In the genomic region with DNA sequence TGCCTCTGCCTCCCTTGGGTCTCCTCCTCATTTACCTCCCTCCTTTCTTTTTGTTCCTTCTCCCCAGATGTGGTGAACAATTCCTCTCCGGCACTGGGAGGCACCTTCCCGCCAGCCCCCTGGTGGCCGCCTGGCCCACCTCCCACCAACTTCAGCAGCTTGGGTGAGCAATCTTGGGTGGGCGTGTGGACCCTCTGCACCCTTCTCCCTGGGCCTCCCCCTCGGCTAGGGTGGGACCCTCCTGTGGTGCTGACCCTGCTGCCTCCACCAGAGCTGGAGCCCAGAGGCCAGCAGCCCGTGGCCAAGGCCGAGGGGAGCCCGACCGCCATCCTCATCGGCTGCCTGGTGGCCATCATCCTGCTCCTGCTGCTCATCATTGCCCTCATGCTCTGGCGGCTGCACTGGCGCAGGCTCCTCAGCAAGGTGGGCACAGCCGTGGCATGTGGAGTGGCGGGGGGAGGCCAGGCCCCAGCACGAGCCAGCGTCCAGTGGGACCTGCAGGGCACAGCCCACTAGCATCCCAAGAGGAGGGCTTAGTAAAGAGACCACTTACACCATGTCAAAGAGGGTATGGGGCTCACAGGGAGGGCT, we compare ENCODE assay signal across 1 cellular context.
TF ChIP-seq lines count a peak whose summit lies in the region.

No MANE protein-coding gene starts in this region.

TF ChIP-seq in HepG2, 621 proteins besides CTCF, POLR2A, EP300 and RAD21:
- TF ChIP-seq FOXC1 (CRISPR knock-in tag; IDR thresholded peaks at IDR 0.05; ENCODE audit: borderline replicate concordance) (no peak), FOXJ3 (CRISPR knock-in tag; IDR thresholded peaks at IDR 0.05; ENCODE audit: borderline replicate concordance) (no peak), ZKSCAN1 (IDR thresholded peaks at IDR 0.05; ENCODE audit: low read length) (no peak), ZEB1 (IDR thresholded peaks at IDR 0.05; ENCODE audit: insufficient replicate concordance, low read depth) (no peak), CBFB (CRISPR knock-in tag; IDR thresholded peaks at IDR 0.05) (no peak), THYN1 (CRISPR knock-in tag; IDR thresholded peaks at IDR 0.05; ENCODE audit: borderline replicate concordance, low read depth) (no peak), MIXL1 (CRISPR knock-in tag; IDR thresholded peaks at IDR 0.05) (no peak), DNMT1 (CRISPR knock-in tag; IDR thresholded peaks at IDR 0.05) (0 out of 2 replicates have a peak, but pooled peaks have one; percentile 8), ZKSCAN8 (CRISPR knock-in tag; IDR thresholded peaks at IDR 0.05; ENCODE audit: borderline replicate concordance) (no peak), ZNF101 (CRISPR knock-in tag; IDR thresholded peaks at IDR 0.05; ENCODE audit: borderline replicate concordance, low read depth) (no peak), ZFP1 (CRISPR knock-in tag; IDR thresholded peaks at IDR 0.05) (no peak), RXRA (CRISPR knock-in tag; IDR thresholded peaks at IDR 0.05) (no peak), PRMT3 (CRISPR knock-in tag; IDR thresholded peaks at IDR 0.05; ENCODE audit: borderline replicate concordance, low read depth) (no peak), DPF2 (CRISPR knock-in tag; IDR thresholded peaks at IDR 0.05; ENCODE audit: borderline replicate concordance, low read depth) (no peak), PCBP1 (IDR thresholded peaks at IDR 0.05; ENCODE audit: borderline replicate concordance, low read depth, low read length) (no peak), ZSCAN30 (CRISPR knock-in tag; IDR thresholded peaks at IDR 0.05) (no peak), ZNF674 (CRISPR knock-in tag; IDR thresholded peaks at IDR 0.05; ENCODE audit: low read depth) (no peak)
- TF ChIP-seq, protein P1, sequence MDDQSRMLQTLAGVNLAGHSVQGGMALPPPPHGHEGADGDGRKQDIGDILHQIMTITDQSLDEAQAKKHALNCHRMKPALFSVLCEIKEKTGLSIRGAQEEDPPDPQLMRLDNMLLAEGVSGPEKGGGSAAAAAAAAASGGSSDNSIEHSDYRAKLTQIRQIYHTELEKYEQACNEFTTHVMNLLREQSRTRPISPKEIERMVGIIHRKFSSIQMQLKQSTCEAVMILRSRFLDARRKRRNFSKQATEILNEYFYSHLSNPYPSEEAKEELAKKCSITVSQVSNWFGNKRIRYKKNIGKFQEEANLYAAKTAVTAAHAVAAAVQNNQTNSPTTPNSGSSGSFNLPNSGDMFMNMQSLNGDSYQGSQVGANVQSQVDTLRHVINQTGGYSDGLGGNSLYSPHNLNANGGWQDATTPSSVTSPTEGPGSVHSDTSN (CRISPR knock-in tag; IDR thresholded peaks at IDR 0.05; ENCODE audit: borderline replicate concordance): no peak
- TF ChIP-seq, protein P2, sequence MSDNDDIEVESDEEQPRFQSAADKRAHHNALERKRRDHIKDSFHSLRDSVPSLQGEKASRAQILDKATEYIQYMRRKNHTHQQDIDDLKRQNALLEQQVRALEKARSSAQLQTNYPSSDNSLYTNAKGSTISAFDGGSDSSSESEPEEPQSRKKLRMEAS (IDR thresholded peaks at IDR 0.05): no peak
- TF ChIP-seq, protein P3, sequence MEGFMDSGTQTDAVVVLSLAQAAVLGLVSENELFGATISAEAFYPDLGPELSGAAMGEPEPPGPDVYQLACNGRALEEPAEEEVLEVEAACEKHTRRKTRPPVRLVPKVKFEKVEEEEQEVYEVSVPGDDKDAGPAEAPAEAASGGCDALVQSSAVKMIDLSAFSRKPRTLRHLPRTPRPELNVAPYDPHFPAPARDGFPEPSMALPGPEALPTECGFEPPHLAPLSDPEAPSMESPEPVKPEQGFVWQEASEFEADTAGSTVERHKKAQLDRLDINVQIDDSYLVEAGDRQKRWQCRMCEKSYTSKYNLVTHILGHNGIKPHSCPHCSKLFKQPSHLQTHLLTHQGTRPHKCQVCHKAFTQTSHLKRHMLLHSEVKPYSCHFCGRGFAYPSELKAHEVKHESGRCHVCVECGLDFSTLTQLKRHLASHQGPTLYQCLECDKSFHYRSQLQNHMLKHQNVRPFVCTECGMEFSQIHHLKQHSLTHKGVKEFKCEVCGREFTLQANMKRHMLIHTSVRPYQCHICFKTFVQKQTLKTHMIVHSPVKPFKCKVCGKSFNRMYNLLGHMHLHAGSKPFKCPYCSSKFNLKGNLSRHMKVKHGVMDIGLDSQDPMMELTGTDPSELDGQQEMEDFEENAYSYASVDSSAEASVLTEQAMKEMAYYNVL (CRISPR knock-in tag; IDR thresholded peaks at IDR 0.05; ENCODE audit: borderline replicate concordance): no peak
- TF ChIP-seq, protein P4, sequence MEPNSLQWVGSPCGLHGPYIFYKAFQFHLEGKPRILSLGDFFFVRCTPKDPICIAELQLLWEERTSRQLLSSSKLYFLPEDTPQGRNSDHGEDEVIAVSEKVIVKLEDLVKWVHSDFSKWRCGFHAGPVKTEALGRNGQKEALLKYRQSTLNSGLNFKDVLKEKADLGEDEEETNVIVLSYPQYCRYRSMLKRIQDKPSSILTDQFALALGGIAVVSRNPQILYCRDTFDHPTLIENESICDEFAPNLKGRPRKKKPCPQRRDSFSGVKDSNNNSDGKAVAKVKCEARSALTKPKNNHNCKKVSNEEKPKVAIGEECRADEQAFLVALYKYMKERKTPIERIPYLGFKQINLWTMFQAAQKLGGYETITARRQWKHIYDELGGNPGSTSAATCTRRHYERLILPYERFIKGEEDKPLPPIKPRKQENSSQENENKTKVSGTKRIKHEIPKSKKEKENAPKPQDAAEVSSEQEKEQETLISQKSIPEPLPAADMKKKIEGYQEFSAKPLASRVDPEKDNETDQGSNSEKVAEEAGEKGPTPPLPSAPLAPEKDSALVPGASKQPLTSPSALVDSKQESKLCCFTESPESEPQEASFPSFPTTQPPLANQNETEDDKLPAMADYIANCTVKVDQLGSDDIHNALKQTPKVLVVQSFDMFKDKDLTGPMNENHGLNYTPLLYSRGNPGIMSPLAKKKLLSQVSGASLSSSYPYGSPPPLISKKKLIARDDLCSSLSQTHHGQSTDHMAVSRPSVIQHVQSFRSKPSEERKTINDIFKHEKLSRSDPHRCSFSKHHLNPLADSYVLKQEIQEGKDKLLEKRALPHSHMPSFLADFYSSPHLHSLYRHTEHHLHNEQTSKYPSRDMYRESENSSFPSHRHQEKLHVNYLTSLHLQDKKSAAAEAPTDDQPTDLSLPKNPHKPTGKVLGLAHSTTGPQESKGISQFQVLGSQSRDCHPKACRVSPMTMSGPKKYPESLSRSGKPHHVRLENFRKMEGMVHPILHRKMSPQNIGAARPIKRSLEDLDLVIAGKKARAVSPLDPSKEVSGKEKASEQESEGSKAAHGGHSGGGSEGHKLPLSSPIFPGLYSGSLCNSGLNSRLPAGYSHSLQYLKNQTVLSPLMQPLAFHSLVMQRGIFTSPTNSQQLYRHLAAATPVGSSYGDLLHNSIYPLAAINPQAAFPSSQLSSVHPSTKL (CRISPR knock-in tag; IDR thresholded peaks at IDR 0.05): no peak
- TF ChIP-seq, protein P5, sequence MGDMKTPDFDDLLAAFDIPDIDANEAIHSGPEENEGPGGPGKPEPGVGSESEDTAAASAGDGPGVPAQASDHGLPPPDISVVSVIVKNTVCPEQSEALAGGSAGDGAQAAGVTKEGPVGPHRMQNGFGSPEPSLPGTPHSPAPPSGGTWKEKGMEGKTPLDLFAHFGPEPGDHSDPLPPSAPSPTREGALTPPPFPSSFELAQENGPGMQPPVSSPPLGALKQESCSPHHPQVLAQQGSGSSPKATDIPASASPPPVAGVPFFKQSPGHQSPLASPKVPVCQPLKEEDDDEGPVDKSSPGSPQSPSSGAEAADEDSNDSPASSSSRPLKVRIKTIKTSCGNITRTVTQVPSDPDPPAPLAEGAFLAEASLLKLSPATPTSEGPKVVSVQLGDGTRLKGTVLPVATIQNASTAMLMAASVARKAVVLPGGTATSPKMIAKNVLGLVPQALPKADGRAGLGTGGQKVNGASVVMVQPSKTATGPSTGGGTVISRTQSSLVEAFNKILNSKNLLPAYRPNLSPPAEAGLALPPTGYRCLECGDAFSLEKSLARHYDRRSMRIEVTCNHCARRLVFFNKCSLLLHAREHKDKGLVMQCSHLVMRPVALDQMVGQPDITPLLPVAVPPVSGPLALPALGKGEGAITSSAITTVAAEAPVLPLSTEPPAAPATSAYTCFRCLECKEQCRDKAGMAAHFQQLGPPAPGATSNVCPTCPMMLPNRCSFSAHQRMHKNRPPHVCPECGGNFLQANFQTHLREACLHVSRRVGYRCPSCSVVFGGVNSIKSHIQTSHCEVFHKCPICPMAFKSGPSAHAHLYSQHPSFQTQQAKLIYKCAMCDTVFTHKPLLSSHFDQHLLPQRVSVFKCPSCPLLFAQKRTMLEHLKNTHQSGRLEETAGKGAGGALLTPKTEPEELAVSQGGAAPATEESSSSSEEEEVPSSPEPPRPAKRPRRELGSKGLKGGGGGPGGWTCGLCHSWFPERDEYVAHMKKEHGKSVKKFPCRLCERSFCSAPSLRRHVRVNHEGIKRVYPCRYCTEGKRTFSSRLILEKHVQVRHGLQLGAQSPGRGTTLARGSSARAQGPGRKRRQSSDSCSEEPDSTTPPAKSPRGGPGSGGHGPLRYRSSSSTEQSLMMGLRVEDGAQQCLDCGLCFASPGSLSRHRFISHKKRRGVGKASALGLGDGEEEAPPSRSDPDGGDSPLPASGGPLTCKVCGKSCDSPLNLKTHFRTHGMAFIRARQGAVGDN (CRISPR knock-in tag; IDR thresholded peaks at IDR 0.05): 0 out of 2 replicates have a peak, but pooled peaks have one; percentile 7
- TF ChIP-seq, protein P6, sequence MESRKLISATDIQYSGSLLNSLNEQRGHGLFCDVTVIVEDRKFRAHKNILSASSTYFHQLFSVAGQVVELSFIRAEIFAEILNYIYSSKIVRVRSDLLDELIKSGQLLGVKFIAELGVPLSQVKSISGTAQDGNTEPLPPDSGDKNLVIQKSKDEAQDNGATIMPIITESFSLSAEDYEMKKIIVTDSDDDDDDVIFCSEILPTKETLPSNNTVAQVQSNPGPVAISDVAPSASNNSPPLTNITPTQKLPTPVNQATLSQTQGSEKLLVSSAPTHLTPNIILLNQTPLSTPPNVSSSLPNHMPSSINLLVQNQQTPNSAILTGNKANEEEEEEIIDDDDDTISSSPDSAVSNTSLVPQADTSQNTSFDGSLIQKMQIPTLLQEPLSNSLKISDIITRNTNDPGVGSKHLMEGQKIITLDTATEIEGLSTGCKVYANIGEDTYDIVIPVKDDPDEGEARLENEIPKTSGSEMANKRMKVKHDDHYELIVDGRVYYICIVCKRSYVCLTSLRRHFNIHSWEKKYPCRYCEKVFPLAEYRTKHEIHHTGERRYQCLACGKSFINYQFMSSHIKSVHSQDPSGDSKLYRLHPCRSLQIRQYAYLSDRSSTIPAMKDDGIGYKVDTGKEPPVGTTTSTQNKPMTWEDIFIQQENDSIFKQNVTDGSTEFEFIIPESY (CRISPR knock-in tag; IDR thresholded peaks at IDR 0.05): peak; percentile 94
- TF ChIP-seq, protein P7, sequence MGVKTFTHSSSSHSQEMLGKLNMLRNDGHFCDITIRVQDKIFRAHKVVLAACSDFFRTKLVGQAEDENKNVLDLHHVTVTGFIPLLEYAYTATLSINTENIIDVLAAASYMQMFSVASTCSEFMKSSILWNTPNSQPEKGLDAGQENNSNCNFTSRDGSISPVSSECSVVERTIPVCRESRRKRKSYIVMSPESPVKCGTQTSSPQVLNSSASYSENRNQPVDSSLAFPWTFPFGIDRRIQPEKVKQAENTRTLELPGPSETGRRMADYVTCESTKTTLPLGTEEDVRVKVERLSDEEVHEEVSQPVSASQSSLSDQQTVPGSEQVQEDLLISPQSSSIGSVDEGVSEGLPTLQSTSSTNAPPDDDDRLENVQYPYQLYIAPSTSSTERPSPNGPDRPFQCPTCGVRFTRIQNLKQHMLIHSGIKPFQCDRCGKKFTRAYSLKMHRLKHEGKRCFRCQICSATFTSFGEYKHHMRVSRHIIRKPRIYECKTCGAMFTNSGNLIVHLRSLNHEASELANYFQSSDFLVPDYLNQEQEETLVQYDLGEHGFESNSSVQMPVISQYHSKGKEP (CRISPR knock-in tag; IDR thresholded peaks at IDR 0.05): no peak
- TF ChIP-seq, protein P8, sequence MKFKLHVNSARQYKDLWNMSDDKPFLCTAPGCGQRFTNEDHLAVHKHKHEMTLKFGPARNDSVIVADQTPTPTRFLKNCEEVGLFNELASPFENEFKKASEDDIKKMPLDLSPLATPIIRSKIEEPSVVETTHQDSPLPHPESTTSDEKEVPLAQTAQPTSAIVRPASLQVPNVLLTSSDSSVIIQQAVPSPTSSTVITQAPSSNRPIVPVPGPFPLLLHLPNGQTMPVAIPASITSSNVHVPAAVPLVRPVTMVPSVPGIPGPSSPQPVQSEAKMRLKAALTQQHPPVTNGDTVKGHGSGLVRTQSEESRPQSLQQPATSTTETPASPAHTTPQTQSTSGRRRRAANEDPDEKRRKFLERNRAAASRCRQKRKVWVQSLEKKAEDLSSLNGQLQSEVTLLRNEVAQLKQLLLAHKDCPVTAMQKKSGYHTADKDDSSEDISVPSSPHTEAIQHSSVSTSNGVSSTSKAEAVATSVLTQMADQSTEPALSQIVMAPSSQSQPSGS (CRISPR knock-in tag; IDR thresholded peaks at IDR 0.05): no peak
TF ChIP-seq in HepG2: peak in this region for 3.
